In genomic region chr11:111367411-111368284, GRCh38 we compare ENCODE assay signal across 13 cellular contexts. TPM values are rescaled to one million over a fixed set of nuclear protein-coding genes. Genes with fewer than 3 reads are reported as not detected.
DNase-seq lines count a peak whose midpoint lies in the region; ATAC-seq and TF ChIP-seq lines count a peak whose summit lies in the region.
"Had no signal": no experiment of that assay in that cellular context is flagged by ENCODE, and none has a peak within 500 bp of the region (broad histone marks: within the 10 kb centered on the region; RNA-seq: fewer than 3 reads in every experiment).

No MANE protein-coding gene starts in this region.

- no peaks in the 10 kb centered on the region for H3K36me3 Mint-ChIP-seq in mesothelial cell of epicardium

- H3K9me3 Mint-ChIP-seq in mesothelial cell of epicardium: peaks cover 7% of the 10 kb centered on the region
- H3K9me3 Mint-ChIP-seq: activated T-cell treated with anti-CD3 and anti-CD28 coated beads, Interleukin-2, amount 50 U/mL, for 72 hours had no signal

- H3K4me2 ChIP-seq in DOHH2 (ENCODE audit: low read length): peak overlapping the region; percentile 93

- TF ChIP-seq CTCF in DOHH2 (IDR thresholded peaks at IDR 0.05; ENCODE audit: low read depth, low read length, poor library complexity, severe bottlenecking) (no peak), mesothelial cell of epicardium (IDR thresholded peaks at IDR 0.05; ENCODE audit: unreplicated experiment) (no peak)

- peaks cover 28% of the 10 kb centered on the region; the same call in 1 of the 2 replicates for H3F3A ChIP-seq in DOHH2 (ENCODE audit: control insufficient read depth, insufficient read depth)

- H3K27me3 ChIP-seq in DOHH2 (ENCODE audit: control insufficient read depth, low read length): no peaks in the 10 kb centered on the region

- H3K27ac ChIP-seq in DOHH2 (ENCODE audit: low read depth, low read length): peak overlapping the region; percentile 41

- DNase-seq in RKO (ENCODE audit: low spot score) (no peak), NCI-H2196 treated with DMSO at 0.1 percent for 48 hours (lab: John Stamatoyannopoulos, UW; ENCODE audit: unreplicated experiment) (no peak), NCI-H510A treated with DMSO at 0.1 percent for 48 hours (lab: John Stamatoyannopoulos, UW) (no peak), mesothelial cell of epicardium (ENCODE audit: low spot score in 2 of 2, unreplicated experiment in 2 of 2) (no peak)
- DNase-seq: activated T-cell treated with anti-CD3 and anti-CD28 coated beads, Interleukin-2, amount 50 U/mL, for 72 hours; GOT3; NCI-H1694 had no signal

- H3K27ac Mint-ChIP-seq in mesothelial cell of epicardium: no peak overlapping the region
- H3K27ac Mint-ChIP-seq: activated T-cell treated with anti-CD3 and anti-CD28 coated beads, Interleukin-2, amount 50 U/mL, for 72 hours had no signal

- no peak overlapping the region for H3K4me3 Mint-ChIP-seq in mesothelial cell of epicardium
- H3K4me3 Mint-ChIP-seq: activated T-cell treated with anti-CD3 and anti-CD28 coated beads, Interleukin-2, amount 50 U/mL, for 72 hours had no signal

- H3K36me3 ChIP-seq in DOHH2 (ENCODE audit: control insufficient read depth, low read length): peaks cover 99% of the 10 kb centered on the region

- H3K4me1 ChIP-seq in DOHH2 (ENCODE audit: control insufficient read depth, low read length): peaks cover 97% of the 10 kb centered on the region

- peaks cover 27% of the 10 kb centered on the region for H3K27me3 Mint-ChIP-seq in mesothelial cell of epicardium (ENCODE audit: low read depth)

- H3K9me2 ChIP-seq in DOHH2 (replicated peaks; ENCODE audit: control insufficient read depth, low read length): no peaks in the 10 kb centered on the region

- H3K4me3 ChIP-seq in DOHH2 (ENCODE audit: low read length): peak overlapping the region; percentile 38

- H3K4me1 Mint-ChIP-seq in mesothelial cell of epicardium: no peaks in the 10 kb centered on the region

- peaks cover 100% of the 10 kb centered on the region for H3K79me2 ChIP-seq in DOHH2 (ENCODE audit: control insufficient read depth, low read length)

- H3K9me3 ChIP-seq in DOHH2 (ENCODE audit: control insufficient read depth, insufficient read depth, low read length): no peaks in the 10 kb centered on the region

- peak; percentile 16 for TF ChIP-seq POLR2A in GM19193 (IDR thresholded peaks at IDR 0.05; ENCODE audit: extremely low read depth, insufficient read depth, insufficient read length)

- peak; percentile 41 for ATAC-seq in HG02763 (IDR thresholded peaks at IDR 0.05; ENCODE audit: unreplicated experiment)
- peak; percentile 30 for ATAC-seq in HG03575 (IDR thresholded peaks at IDR 0.05; ENCODE audit: extremely low read depth, insufficient number of reproducible peaks, low FRiP score, unreplicated experiment)
- ATAC-seq: activated T-cell treated with anti-CD3 and anti-CD28 coated beads, Interleukin-2, amount 50 U/mL, for 72 hours had no signal

- H4K20me1 ChIP-seq in DOHH2 (ENCODE audit: control insufficient read depth, insufficient read depth, low read depth, low read length): peaks cover 77% of the 10 kb centered on the region

RNA-seq across cellular contexts. Expression of gene POU2AF1, which starts 11.4 kb away (rescaled TPM):
- 0.25 TPM in 1 of 3 replicates, not detected in the others for total RNA-seq in mesothelial cell of epicardium
- total RNA-seq: pulmonary artery endothelial cell, SK-MEL-5 had no signal
